Comparison of ENCODE assay signal across 10 cellular contexts in the genomic region with DNA sequence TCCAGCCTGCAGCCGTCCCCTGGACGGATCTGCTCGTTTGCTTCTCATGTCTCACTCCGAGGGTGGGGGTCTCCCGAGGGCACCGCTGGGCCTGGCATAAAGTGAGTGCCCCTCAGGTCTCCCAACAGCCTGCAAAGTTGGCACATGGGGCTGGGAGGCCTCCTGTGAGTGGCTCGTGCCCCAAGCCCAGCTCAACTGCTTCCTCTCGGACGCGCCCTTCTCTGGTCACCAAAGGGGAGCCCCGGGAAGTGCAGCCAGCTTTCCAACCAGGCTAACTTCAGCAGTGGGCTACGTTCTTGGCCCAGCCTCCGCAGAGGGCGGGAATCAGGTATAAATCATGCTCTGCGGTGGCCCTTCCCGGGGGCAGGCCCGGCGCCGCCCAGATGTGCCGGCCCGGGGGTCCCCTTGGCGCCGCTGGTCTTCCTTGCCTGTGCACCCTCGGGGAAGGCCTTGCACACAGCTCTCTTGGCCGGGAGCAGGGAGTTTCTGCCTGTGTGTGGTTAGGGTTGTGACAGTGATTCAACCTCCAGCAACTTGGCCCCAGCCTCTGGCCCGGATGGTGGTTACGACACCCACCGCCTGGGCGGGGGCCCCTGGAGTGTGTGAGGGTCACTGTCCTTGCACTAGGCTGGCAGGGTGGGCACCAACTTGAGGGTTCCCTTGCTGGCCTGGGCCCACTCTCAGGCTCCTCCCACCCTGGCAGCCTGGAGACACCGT. TPM values are rescaled to one million over a fixed set of nuclear protein-coding genes. Genes with fewer than 3 reads are reported as not detected.
A peak's percentile ranks its signal among the peaks of the same experiment; 100 is the strongest.
DNase-seq lines count a peak whose midpoint lies in the region; ATAC-seq and TF ChIP-seq lines count a peak whose summit lies in the region.
"Had no signal": no experiment of that assay in that cellular context is flagged by ENCODE, and none has a peak within 500 bp of the region (broad histone marks: within the 10 kb centered on the region; RNA-seq: fewer than 3 reads in every experiment).

No MANE protein-coding gene starts in this region.

- H3K27me3 ChIP-seq in RWPE2 (ENCODE audit: insufficient read depth, poor library complexity, severe bottlenecking) = no peaks in the 10 kb centered on the region
- H3K27me3 ChIP-seq in foreskin keratinocyte = no peaks in the 10 kb centered on the region
- no peaks in the 10 kb centered on the region for H3K27me3 ChIP-seq in gastrocnemius medialis
- no peaks in the 10 kb centered on the region for H3K27me3 ChIP-seq in neural progenitor cell

- no peak overlapping the region for H3K9ac ChIP-seq in neural progenitor cell

- H4K20me1 ChIP-seq in neural progenitor cell (ENCODE audit: low read depth) = peaks cover 54% of the 10 kb centered on the region

- TF ChIP-seq POLR2A in gastrocnemius medialis (IDR thresholded peaks at IDR 0.05) = no peak

- H3K4me3 Mint-ChIP-seq in neural progenitor cell = no peak overlapping the region

- H3K4me1 Mint-ChIP-seq in neural progenitor cell = peaks cover 7% of the 10 kb centered on the region

- H3K9me3 ChIP-seq in RWPE2 (ENCODE audit: severe bottlenecking) (no peaks in the 10 kb centered on the region), gastrocnemius medialis (no peaks in the 10 kb centered on the region), neural progenitor cell (ENCODE audit: low read depth) (no peaks in the 10 kb centered on the region)

- H3K27ac ChIP-seq in RWPE2 (ENCODE audit: poor library complexity, severe bottlenecking) (peak overlapping the region; percentile 35), foreskin keratinocyte (no peak overlapping the region), gastrocnemius medialis (peak overlapping the region; percentile 12 to 52 (median 24)), neural progenitor cell (no peak overlapping the region)

- H3K4me3 ChIP-seq in RWPE2 (ENCODE audit: severe bottlenecking) (no peak overlapping the region), gastrocnemius medialis (no peak overlapping the region), neural progenitor cell (no peak overlapping the region)

- peak; percentile 73 for ATAC-seq in RWPE2 (ENCODE audit: low read depth)
- ATAC-seq in foreskin keratinocyte = peak; percentile 61
- ATAC-seq in gastrocnemius medialis = peak; percentile 52 to 64
- no peak for ATAC-seq in GM19463 (IDR thresholded peaks at IDR 0.05; ENCODE audit: unreplicated experiment)
- ATAC-seq: activated naive CD4-positive, alpha-beta T cell treated with anti-CD3 and anti-CD28 coated beads, Interleukin-2, amount 50 U/mL, for 72 hours had no signal

- H3K9me3 Mint-ChIP-seq in neural progenitor cell = no peaks in the 10 kb centered on the region
- H3K9me3 Mint-ChIP-seq: activated naive CD4-positive, alpha-beta T cell treated with anti-CD3 and anti-CD28 coated beads, Interleukin-2, amount 50 U/mL, for 72 hours had no signal

- no peaks in the 10 kb centered on the region for H3K27me3 Mint-ChIP-seq in neural progenitor cell (ENCODE audit: insufficient read depth, low read depth)

- peak; percentile 84 for DNase-seq in GM04504 (ENCODE audit: low read depth)
- DNase-seq in RWPE2 (ENCODE audit: low spot score) = peak; percentile 66
- DNase-seq in foreskin keratinocyte = peak; percentile 27 to 47
- peak; percentile 49 to 77 for DNase-seq in gastrocnemius medialis
- DNase-seq in NCI-H2081 (lab: John Stamatoyannopoulos, UW) = no peak
- no peak for DNase-seq in cerebellar cortex (ENCODE audit: low spot score)
- DNase-seq in neural progenitor cell (ENCODE audit: low spot score) = no peak
- DNase-seq: NCI-H1105 had no signal

- in situ Hi-C loops in gastrocnemius medialis (cut with MboI; ENCODE audit: low sequenced_read_pairs in 4 of 4) = no loop called here

- no peaks in the 10 kb centered on the region for H3K79me2 ChIP-seq in neural progenitor cell (ENCODE audit: low read depth)

- no peak overlapping the region for H3K4me2 ChIP-seq in neural progenitor cell

- H2AFZ ChIP-seq in neural progenitor cell (replicated peaks) = no peak overlapping the region

- intact Hi-C loops in gastrocnemius medialis (cut with DNase I; ENCODE audit: low total_unique reads) = no loop called here

- no peaks in the 10 kb centered on the region for H3K36me3 Mint-ChIP-seq in neural progenitor cell
- H3K36me3 Mint-ChIP-seq: activated naive CD4-positive, alpha-beta T cell treated with anti-CD3 and anti-CD28 coated beads, Interleukin-2, amount 50 U/mL, for 72 hours had no signal

- TF ChIP-seq CTCF in RWPE2 (IDR thresholded peaks at IDR 0.05; ENCODE audit: poor library complexity, severe bottlenecking) (no peak), foreskin keratinocyte (conservative IDR thresholded peaks at IDR 0.05) (no peak), gastrocnemius medialis (IDR thresholded peaks at IDR 0.05 in 4 of 5, conservative IDR thresholded peaks at IDR 0.05 in 1 of 5) (no peak), neural progenitor cell (IDR thresholded peaks at IDR 0.05) (no peak)

- H3K27ac Mint-ChIP-seq in neural progenitor cell = no peak overlapping the region

- peaks cover 18% of the 10 kb centered on the region for H3K4me1 ChIP-seq in RWPE2 (ENCODE audit: insufficient read depth, poor library complexity, severe bottlenecking)
- H3K4me1 ChIP-seq in foreskin keratinocyte = no peaks in the 10 kb centered on the region
- peaks cover 52 to 62% of the 10 kb centered on the region in 2 donors for H3K4me1 ChIP-seq in gastrocnemius medialis
- no peaks in the 10 kb centered on the region for H3K4me1 ChIP-seq in neural progenitor cell

- H3F3A ChIP-seq in neural progenitor cell (ENCODE audit: low read depth) = no peaks in the 10 kb centered on the region

- H3K36me3 ChIP-seq in RWPE2 (ENCODE audit: low read depth) (no peaks in the 10 kb centered on the region), gastrocnemius medialis (no peaks in the 10 kb centered on the region), neural progenitor cell (no peaks in the 10 kb centered on the region)

RNA-seq across cellular contexts. Expression of gene CEBPG, which starts 20.7 kb away (rescaled TPM):
- total RNA-seq in foreskin keratinocyte (32.2 and 35.3 TPM in 2 replicates), gastrocnemius medialis (10 to 100 TPM; 44.2 to 50.1 (median 46.1) TPM), neural progenitor cell (ENCODE audit: low replicate concordance) (40.3 and 59.3 TPM in 2 replicates)
- 19.1 and 19.3 TPM in 2 replicates for polyA plus RNA-seq in foreskin keratinocyte

Comparison
In these comparisons a context has a peak if more than half of its experiments do, and no peak if none do; other contexts are left out.
1. DNase-seq: peak in GM04504 (single experiment), RWPE2 (single experiment), foreskin keratinocyte (2 of 2) and gastrocnemius medialis (2 of 2); none in NCI-H2081 (0 of 2), cerebellar cortex (single experiment) and neural progenitor cell (single experiment).
2. H3K27ac ChIP-seq: peak in RWPE2 (single experiment) and gastrocnemius medialis (4 of 4); none in foreskin keratinocyte (single experiment) and neural progenitor cell (single experiment).